In genomic region chr12:5921966-5922365, GRCh38 we compare ENCODE assay signal across 14 cellular contexts. TPM values are rescaled to one million over a fixed set of nuclear protein-coding genes. Genes with fewer than 3 reads are reported as not detected.
DNase-seq lines count a peak whose midpoint lies in the region; ATAC-seq and TF ChIP-seq lines count a peak whose summit lies in the region.
"Had no signal": no experiment of that assay in that cellular context is flagged by ENCODE, and none has a peak within 500 bp of the region (broad histone marks: within the 10 kb centered on the region; RNA-seq: fewer than 3 reads in every experiment).

No MANE protein-coding gene starts in this region.

- no peak for ATAC-seq in GM21423 (IDR thresholded peaks at IDR 0.05; ENCODE audit: unreplicated experiment)
- ATAC-seq: CD8-positive, alpha-beta T cell; HCT116 had no signal

- BruUV-seq in Calu3 (replicated peaks; lab: Mats Ljungman, UMichigan), result no TSS peak

- H3K4me1 ChIP-seq in HEK293 (ENCODE audit: control insufficient read depth, insufficient read depth, low read length), result no peaks in the 10 kb centered on the region
- H3K4me1 ChIP-seq: A549 had no signal

- peak; percentile 6 for DNase-seq in GM13976 (ENCODE audit: low spot score)
- DNase-seq in islet precursor cell, result peak; percentile 51
- peak; percentile 48 for DNase-seq in osteocyte (ENCODE audit: extremely low spot score, unreplicated experiment)
- DNase-seq in H7, result no peak
- DNase-seq in Calu3, result no peak
- DNase-seq: CD8-positive, alpha-beta T cell; COR-L47; DND-41; GDM1 had no signal

- H3K27me3 Mint-ChIP-seq in osteocyte (ENCODE audit: unreplicated experiment) (peaks cover 11% of the 10 kb centered on the region), Calu3 (ENCODE audit: unreplicated experiment) (peaks cover 87% of the 10 kb centered on the region)

- H3K36me3 Mint-ChIP-seq in osteocyte (ENCODE audit: unreplicated experiment) (no peaks in the 10 kb centered on the region), Calu3 (ENCODE audit: insufficient read depth, unreplicated experiment) (no peaks in the 10 kb centered on the region)
- H3K36me3 Mint-ChIP-seq: CD14-positive monocyte; CD8-positive, alpha-beta T cell had no signal

- H3K4me3 ChIP-seq in HEK293 (ENCODE audit: low read depth, low read length) (no peak overlapping the region), H7 (ENCODE audit: insufficient read depth, low read depth, low read length) (no peak overlapping the region)
- H3K4me3 ChIP-seq: A549 had no signal

- H3K27ac Mint-ChIP-seq in osteocyte (ENCODE audit: unreplicated experiment), result no peak overlapping the region
- no peak overlapping the region for H3K27ac Mint-ChIP-seq in Calu3 (ENCODE audit: unreplicated experiment)
- H3K27ac Mint-ChIP-seq: CD14-positive monocyte; CD8-positive, alpha-beta T cell had no signal

- H3K9me3 ChIP-seq in HEK293 (ENCODE audit: control insufficient read depth, insufficient read depth, low read depth, low read length), result no peaks in the 10 kb centered on the region
- H3K9me3 ChIP-seq: A549 had no signal

- H3K9me3 Mint-ChIP-seq in osteocyte (ENCODE audit: unreplicated experiment), result no peaks in the 10 kb centered on the region
- H3K9me3 Mint-ChIP-seq in Calu3 (ENCODE audit: low read depth, unreplicated experiment), result no peaks in the 10 kb centered on the region
- H3K9me3 Mint-ChIP-seq: CD8-positive, alpha-beta T cell had no signal

- intact Hi-C loops in Calu3 (cut with micrococcal nuclease; ENCODE audit: unreplicated experiment), result no loop called here

- H3K36me3 ChIP-seq in HEK293 (ENCODE audit: control insufficient read depth in 2 of 2, insufficient read depth in 1 of 2, low read length in 2 of 2) (no peaks in the 10 kb centered on the region), H7 (replicated peaks; ENCODE audit: control insufficient read depth, insufficient read depth, low read length) (no peaks in the 10 kb centered on the region)

- H3K4me3 Mint-ChIP-seq in osteocyte (ENCODE audit: unreplicated experiment) (no peak overlapping the region), Calu3 (ENCODE audit: low read depth, unreplicated experiment) (no peak overlapping the region)
- H3K4me3 Mint-ChIP-seq: CD14-positive monocyte; CD8-positive, alpha-beta T cell had no signal

- POLR2A ChIA-PET in HEK293 (lab: Yijun Ruan, JAX), result no interaction called here

- TF ChIP-seq CTCF in GM13976 (IDR thresholded peaks at IDR 0.05; ENCODE audit: borderline replicate concordance, control extremely low read depth, extremely low read depth, insufficient read depth, missing control alignments), result no peak
- no peak for TF ChIP-seq CTCF in HEK293 (tag by site-specific recombination; IDR thresholded peaks at IDR 0.05)
- no peak for TF ChIP-seq CTCF in osteocyte (IDR thresholded peaks at IDR 0.05)
- no peak for TF ChIP-seq CTCF in Calu3 (IDR thresholded peaks at IDR 0.05; ENCODE audit: unreplicated experiment)

- no peaks in the 10 kb centered on the region for H3K4me1 Mint-ChIP-seq in osteocyte (ENCODE audit: unreplicated experiment)
- H3K4me1 Mint-ChIP-seq in Calu3 (ENCODE audit: low read depth, unreplicated experiment), result no peaks in the 10 kb centered on the region
- H3K4me1 Mint-ChIP-seq: CD14-positive monocyte had no signal

- H3K27me3 ChIP-seq in H7 (ENCODE audit: control insufficient read depth, insufficient read depth, low read length), result no peaks in the 10 kb centered on the region

- in situ Hi-C loops in GM13976 (cut with MboI; ENCODE audit: low sequenced_read_pairs, unreplicated experiment), result no loop called here

- no peak overlapping the region for H3K27ac ChIP-seq in HEK293 (ENCODE audit: extremely low read depth, low read depth, low read length)
- H3K27ac ChIP-seq: A549 had no signal

- CTCF ChIA-PET in HEK293 (lab: Yijun Ruan, JAX), result no interaction called here
- CTCF ChIA-PET in Calu3 (lab: Charles Lee), result no interaction called here

TF ChIP-seq in HEK293, 187 proteins besides CTCF, POLR2A, EP300 and RAD21:
- TF ChIP-seq ZFP3 (tag by site-specific recombination; IDR thresholded peaks at IDR 0.05; ENCODE audit: low read depth) (no peak), EGR2 (tag by site-specific recombination; IDR thresholded peaks at IDR 0.05; ENCODE audit: low read depth) (peak; percentile 26; the same call in 1 of the 2 replicates)

RNA-seq across cellular contexts. Expression of gene ANO2, which starts 23.1 kb away (rescaled TPM):
- 0.59 and 0.89 TPM in 2 replicates for total RNA-seq in osteocyte
- total RNA-seq in H7 (2014; rRNA removed; shearing (Covaris generic)), result 0.76 and 2.1 TPM in 2 replicates
- not detected in 2 replicates for total RNA-seq in Calu3 (2022)
- total RNA-seq: CD8-positive, alpha-beta T cell had no signal

Comparison
In these comparisons a context has a peak if more than half of its experiments do, and no peak if none do; other contexts are left out.
1. DNase-seq: peak in GM13976 (single experiment), islet precursor cell (single experiment) and osteocyte (single experiment); none in H7 (single experiment) and Calu3 (single experiment).